11 cellular contexts compared by ENCODE assay signal in genomic region chr4:40333921-40334352, GRCh38. TPM values are rescaled to one million over a fixed set of nuclear protein-coding genes. Genes with fewer than 3 reads are reported as not detected.
DNase-seq lines count a peak whose midpoint lies in the region; ATAC-seq, FAIRE-seq and TF ChIP-seq lines count a peak whose summit lies in the region.
"Had no signal": no experiment of that assay in that cellular context is flagged by ENCODE, and none has a peak within 500 bp of the region (broad histone marks: within the 10 kb centered on the region; RNA-seq: fewer than 3 reads in every experiment).

No MANE protein-coding gene starts in this region.

- no peak overlapping the region for H3K27ac ChIP-seq in prostate gland
- H3K27ac ChIP-seq: HL-60 had no signal

- TF ChIP-seq POLR2A in GM12891 (IDR thresholded peaks at IDR 0.05; ENCODE audit: low read depth, low read length) (no peak), prostate gland (IDR thresholded peaks at IDR 0.05) (no peak)

- no peaks in the 10 kb centered on the region for H3K4me1 ChIP-seq in prostate gland (replicated peaks)

- H3K27ac Mint-ChIP-seq in stimulated activated effector memory CD8-positive, alpha-beta T cell treated with anti-CD3 and anti-CD28 coated beads, Interleukin-12 subunit alpha, Interleukin-12 subunit beta, amount 100 ng/mL, for 72 hours, result peak overlapping the region; percentile 7

- no peaks in the 10 kb centered on the region for H3K36me3 ChIP-seq in prostate gland

- no peaks in the 10 kb centered on the region for H3K36me3 Mint-ChIP-seq in stimulated activated effector memory CD8-positive, alpha-beta T cell treated with anti-CD3 and anti-CD28 coated beads, Interleukin-12 subunit alpha, Interleukin-12 subunit beta, amount 100 ng/mL, for 72 hours

- DNase-seq in NCI-H1105 treated with DMSO at 0.1 percent for 48 hours (lab: John Stamatoyannopoulos, UW), result peak; percentile 4
- DNase-seq in NCI-H1105 (lab: John Stamatoyannopoulos, UW), result no peak
- DNase-seq in NCI-H524 treated with DMSO at 0.1 percent for 48 hours (lab: John Stamatoyannopoulos, UW), result peak; percentile 15
- DNase-seq in epithelial cell of esophagus (ENCODE audit: low read depth), result peak; percentile 94
- DNase-seq in stimulated activated effector memory CD8-positive, alpha-beta T cell treated with anti-CD3 and anti-CD28 coated beads, Interleukin-12 subunit alpha, Interleukin-12 subunit beta, amount 100 ng/mL, for 72 hours (ENCODE audit: low spot score in 2 of 2), result no peak
- DNase-seq in GM12891 (ENCODE audit: insufficient read length, low spot score), result no peak
- no peak for DNase-seq in superior temporal gyrus (ENCODE audit: extremely low spot score)
- no peak for DNase-seq in prostate gland (ENCODE audit: low spot score)
- DNase-seq: aorta had no signal

- 78% methylated on average over 8 of the region's 8 CpGs for WGBS in prostate gland

- no peak for ATAC-seq in stimulated activated effector memory CD8-positive, alpha-beta T cell treated with anti-CD3 and anti-CD28 coated beads, Interleukin-12 subunit alpha, Interleukin-12 subunit beta, amount 100 ng/mL, for 72 hours

- H3K9me3 ChIP-seq in prostate gland, result no peaks in the 10 kb centered on the region

- no peak for FAIRE-seq in GM12891 (lab: Jason Lieb, UNC)

- TF ChIP-seq CTCF in epithelial cell of esophagus (IDR thresholded peaks at IDR 0.05; ENCODE audit: insufficient read depth, low read depth, low read length, missing control alignments), result no peak
- no peak for TF ChIP-seq CTCF in prostate gland (IDR thresholded peaks at IDR 0.05)

- no peaks in the 10 kb centered on the region for H3K4me1 Mint-ChIP-seq in stimulated activated effector memory CD8-positive, alpha-beta T cell treated with anti-CD3 and anti-CD28 coated beads, Interleukin-12 subunit alpha, Interleukin-12 subunit beta, amount 100 ng/mL, for 72 hours

- H3K4me3 Mint-ChIP-seq in stimulated activated effector memory CD8-positive, alpha-beta T cell treated with anti-CD3 and anti-CD28 coated beads, Interleukin-12 subunit alpha, Interleukin-12 subunit beta, amount 100 ng/mL, for 72 hours, result no peak overlapping the region

- H3K4me3 ChIP-seq in epithelial cell of esophagus (ENCODE audit: low read length), result no peak overlapping the region
- H3K4me3 ChIP-seq in prostate gland, result no peak overlapping the region

- no peaks in the 10 kb centered on the region for H3K27me3 ChIP-seq in prostate gland (replicated peaks; ENCODE audit: insufficient read depth)

- no peaks in the 10 kb centered on the region for H3K9me3 Mint-ChIP-seq in stimulated activated effector memory CD8-positive, alpha-beta T cell treated with anti-CD3 and anti-CD28 coated beads, Interleukin-12 subunit alpha, Interleukin-12 subunit beta, amount 100 ng/mL, for 72 hours

- intact Hi-C loops in prostate gland (cut with DNase I), result no loop called here

TF ChIP-seq in GM12891, 5 proteins besides CTCF, POLR2A, EP300 and RAD21:
- TF ChIP-seq SPI1 (IDR thresholded peaks at IDR 0.05; ENCODE audit: low read depth, low read length) (no peak), POLR2AphosphoS5 (IDR thresholded peaks at IDR 0.05; ENCODE audit: low read depth, low read length) (no peak), TAF1 (IDR thresholded peaks at IDR 0.05; ENCODE audit: low read depth, low read length) (no peak), POU2F2 (IDR thresholded peaks at IDR 0.05; ENCODE audit: low read depth, low read length) (no peak), PAX5 (IDR thresholded peaks at IDR 0.05; ENCODE audit: insufficient read depth, low read length, severe bottlenecking) (no peak)

RNA-seq across cellular contexts. Expression of gene CHRNA9, which starts 1.2 kb away (rescaled TPM):
- polyA plus RNA-seq in GM12891 (2012; ENCODE audit: low read depth, missing spikeins), result 0.04 TPM
- not detected for total RNA-seq in prostate gland
- total RNA-seq: aorta, liver had no signal
- polyA plus RNA-seq: aorta, liver had no signal

Comparison
In these comparisons a context has a peak if more than half of its experiments do, and no peak if none do; other contexts are left out.
1. DNase-seq: peak in NCI-H1105 treated with DMSO at 0.1 percent for 48 hours (single experiment), NCI-H524 treated with DMSO at 0.1 percent for 48 hours (single experiment) and epithelial cell of esophagus (single experiment); none in NCI-H1105 (single experiment), stimulated activated effector memory CD8-positive, alpha-beta T cell treated with anti-CD3 and anti-CD28 coated beads, Interleukin-12 subunit alpha, Interleukin-12 subunit beta, amount 100 ng/mL, for 72 hours (0 of 2), GM12891 (single experiment), superior temporal gyrus (single experiment) and prostate gland (single experiment).